ENCODE assay signal across 21 cellular contexts in the genomic region with DNA sequence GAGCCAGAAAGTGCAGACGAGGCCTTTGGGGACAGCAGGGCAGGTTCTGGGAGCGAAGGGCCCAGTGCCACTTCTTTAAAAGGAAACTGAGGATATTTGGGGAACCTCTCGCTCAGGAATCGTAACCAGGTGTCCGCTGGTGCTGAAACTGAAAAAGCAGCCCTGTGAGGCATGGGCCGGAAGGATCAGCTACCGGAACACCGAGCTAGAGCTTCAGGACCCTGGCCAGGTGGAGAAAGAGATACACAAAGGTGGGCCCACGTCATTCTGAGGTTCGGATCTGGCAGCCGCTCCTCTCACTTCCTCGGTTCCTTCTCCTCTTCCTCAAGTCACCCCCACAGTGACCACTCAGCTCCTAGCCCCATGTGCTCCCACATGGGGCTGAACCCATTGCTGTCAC. TPM values are rescaled to one million over a fixed set of nuclear protein-coding genes. Genes with fewer than 3 reads are reported as not detected.
"Had no signal": no experiment of that assay in that cellular context is flagged by ENCODE, and none has a peak within 500 bp of the region (broad histone marks: within the 10 kb centered on the region; RNA-seq: fewer than 3 reads in every experiment).

No MANE protein-coding gene starts in this region.

- DNase-seq: KBM-7; NCI-H1092 treated with DMSO at 0.1 percent for 48 hours; NCI-H1436; NCI-H187; NCI-H2029; NCI-H2081 treated with DMSO at 0.1 percent for 48 hours; NCI-H2171; NCI-H226; NCI-H446; NCI-H510A; NCI-H524 treated with DMSO at 0.1 percent for 48 hours; NCI-H69; NCI-H774; NK-92 treated with Interleukin-12 subunit alpha and Interleukin-12 subunit beta, amount 100 ng/mL, for 24 hours; PC-3; SHP77 treated with DMSO at 0.1 percent for 48 hours; SJCRH30 had no signal

- H3K4me3 ChIP-seq: SJCRH30 had no signal

- H3K27ac ChIP-seq: SJCRH30 had no signal

- ATAC-seq: Panc1, PC-3, Right ventricle myocardium inferior, SK-N-SH treated with all-trans-retinoic acid at 6 μM for 48 hours had no signal

- H3K4me1 ChIP-seq: SJCRH30 had no signal

- H3K36me3 ChIP-seq: SJCRH30 had no signal

- H3K9me3 ChIP-seq: SJCRH30 had no signal

RNA-seq across cellular contexts. Expression of gene MX2, which starts 18.1 kb away (rescaled TPM):
- total RNA-seq: MCF 10A, SJCRH30 had no signal

RNA-seq across cellular contexts. Expression of gene MX1, which starts 46.1 kb away (rescaled TPM):
- total RNA-seq: SJCRH30 had no signal
